1 cellular context compared by ENCODE assay signal in the genomic region with DNA sequence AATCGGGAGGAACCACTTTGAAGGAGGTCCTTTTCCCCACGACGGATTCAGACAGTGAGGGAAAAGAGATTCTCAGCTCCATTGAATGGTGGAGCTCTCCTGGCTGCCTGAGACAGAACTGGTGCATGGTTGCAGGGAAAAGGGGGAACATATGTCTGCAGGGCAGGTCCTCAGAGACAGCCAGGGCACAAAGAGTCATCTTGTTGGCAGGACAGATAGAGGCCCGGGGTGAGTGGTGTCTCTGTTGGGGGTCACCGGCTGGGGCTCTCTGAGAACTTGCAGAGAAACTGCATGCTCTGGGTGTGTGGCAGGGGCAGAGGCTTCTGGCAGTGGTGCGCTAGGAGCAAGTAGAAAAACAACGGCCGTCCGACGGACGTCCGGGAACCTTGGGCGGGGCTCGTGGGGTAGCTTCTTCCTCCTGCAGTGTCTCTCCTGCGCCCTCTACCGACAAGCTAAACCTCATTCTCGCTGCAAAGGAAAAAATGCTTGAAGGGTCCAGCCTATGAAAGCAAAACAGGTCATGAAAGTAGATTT.
TF ChIP-seq lines count a peak whose summit lies in the region.

No MANE protein-coding gene starts in this region.

TF ChIP-seq in GM12878, 131 proteins besides CTCF, POLR2A, EP300 and RAD21 (continued from another document):
- TF ChIP-seq RUNX3 (IDR thresholded peaks at IDR 0.05; ENCODE audit: low read length), result peak; percentile 45
- TF ChIP-seq, protein P1, sequence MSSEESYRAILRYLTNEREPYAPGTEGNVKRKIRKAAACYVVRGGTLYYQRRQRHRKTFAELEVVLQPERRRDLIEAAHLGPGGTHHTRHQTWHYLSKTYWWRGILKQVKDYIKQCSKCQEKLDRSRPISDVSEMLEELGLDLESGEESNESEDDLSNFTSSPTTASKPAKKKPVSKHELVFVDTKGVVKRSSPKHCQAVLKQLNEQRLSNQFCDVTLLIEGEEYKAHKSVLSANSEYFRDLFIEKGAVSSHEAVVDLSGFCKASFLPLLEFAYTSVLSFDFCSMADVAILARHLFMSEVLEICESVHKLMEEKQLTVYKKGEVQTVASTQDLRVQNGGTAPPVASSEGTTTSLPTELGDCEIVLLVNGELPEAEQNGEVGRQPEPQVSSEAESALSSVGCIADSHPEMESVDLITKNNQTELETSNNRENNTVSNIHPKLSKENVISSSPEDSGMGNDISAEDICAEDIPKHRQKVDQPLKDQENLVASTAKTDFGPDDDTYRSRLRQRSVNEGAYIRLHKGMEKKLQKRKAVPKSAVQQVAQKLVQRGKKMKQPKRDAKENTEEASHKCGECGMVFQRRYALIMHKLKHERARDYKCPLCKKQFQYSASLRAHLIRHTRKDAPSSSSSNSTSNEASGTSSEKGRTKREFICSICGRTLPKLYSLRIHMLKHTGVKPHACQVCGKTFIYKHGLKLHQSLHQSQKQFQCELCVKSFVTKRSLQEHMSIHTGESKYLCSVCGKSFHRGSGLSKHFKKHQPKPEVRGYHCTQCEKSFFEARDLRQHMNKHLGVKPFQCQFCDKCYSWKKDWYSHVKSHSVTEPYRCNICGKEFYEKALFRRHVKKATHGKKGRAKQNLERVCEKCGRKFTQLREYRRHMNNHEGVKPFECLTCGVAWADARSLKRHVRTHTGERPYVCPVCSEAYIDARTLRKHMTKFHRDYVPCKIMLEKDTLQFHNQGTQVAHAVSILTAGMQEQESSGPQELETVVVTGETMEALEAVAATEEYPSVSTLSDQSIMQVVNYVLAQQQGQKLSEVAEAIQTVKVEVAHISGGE (CRISPR knock-in tag; IDR thresholded peaks at IDR 0.05), result no peak
- peak; percentile 58; the same call in 1 of the 2 replicates for TF ChIP-seq GABPA (IDR thresholded peaks at IDR 0.05; ENCODE audit: low read depth)
- TF ChIP-seq IKZF1 (conservative IDR thresholded peaks at IDR 0.05), result no peak
